11 cellular contexts compared by ENCODE assay signal in genomic region chr9:27441741-27442070, GRCh38.
A peak's percentile ranks its signal among the peaks of the same experiment; 100 is the strongest.
DNase-seq lines count a peak whose midpoint lies in the region; ATAC-seq and TF ChIP-seq lines count a peak whose summit lies in the region.
"Had no signal": no experiment of that assay in that cellular context is flagged by ENCODE, and none has a peak within 500 bp of the region (broad histone marks: within the 10 kb centered on the region; RNA-seq: fewer than 3 reads in every experiment).

No MANE protein-coding gene starts in this region.

- H3K27ac Mint-ChIP-seq in natural killer cell treated with Interleukin-12 subunit alpha and Interleukin-12 subunit beta and Interleukin-15 and Interleukin-18, amount 100 ng/mL, for 72 hours = no peak overlapping the region
- H3K27ac Mint-ChIP-seq in natural killer cell = no peak overlapping the region
- H3K27ac Mint-ChIP-seq: activated CD4-positive, alpha-beta T cell treated with anti-CD3 and anti-CD28 coated beads, Interleukin-2, amount 10 ng/mL, durations not matched to agents 24 days and 14 days had no signal

- H3K27me3 ChIP-seq in tibial nerve = no peaks in the 10 kb centered on the region
- no peaks in the 10 kb centered on the region; the same call in 1 of the 2 replicates for H3K27me3 ChIP-seq in GM23248 (replicated peaks; ENCODE audit: insufficient read depth)

- no peak overlapping the region for H3K9ac ChIP-seq in GM23248

- H3K9me2 ChIP-seq in GM23248 (ENCODE audit: insufficient read depth) = no peaks in the 10 kb centered on the region

- H3K4me2 ChIP-seq in GM23248 (ENCODE audit: unreplicated experiment) = no peak overlapping the region

- no peaks in the 10 kb centered on the region for H3K79me2 ChIP-seq in GM23248 (ENCODE audit: insufficient read depth)

- H3K9me3 ChIP-seq in tibial nerve (no peaks in the 10 kb centered on the region), GM23248 (ENCODE audit: low read depth) (no peaks in the 10 kb centered on the region)

- peaks cover 0 to 9% of the 10 kb centered on the region in 2 donors for H3K27me3 Mint-ChIP-seq in natural killer cell treated with Interleukin-12 subunit alpha and Interleukin-12 subunit beta and Interleukin-15 and Interleukin-18, amount 100 ng/mL, for 72 hours
- no peaks in the 10 kb centered on the region for H3K27me3 Mint-ChIP-seq in natural killer cell (ENCODE audit: low read depth in 2 of 2)
- H3K27me3 Mint-ChIP-seq: activated CD4-positive, alpha-beta T cell treated with anti-CD3 and anti-CD28 coated beads, Interleukin-2, amount 10 ng/mL, durations not matched to agents 24 days and 14 days had no signal

- peak; percentile 43 to 56 for ATAC-seq in natural killer cell treated with Interleukin-12 subunit alpha and Interleukin-12 subunit beta and Interleukin-15 and Interleukin-18, amount 100 ng/mL, for 72 hours
- ATAC-seq in natural killer cell (no peak), HG02678 (IDR thresholded peaks at IDR 0.05; ENCODE audit: unreplicated experiment) (peak; percentile 93), HG03469 (IDR thresholded peaks at IDR 0.05; ENCODE audit: unreplicated experiment) (peak; percentile 98), GM18520 (IDR thresholded peaks at IDR 0.05; ENCODE audit: unreplicated experiment) (no peak)

- H3K4me1 Mint-ChIP-seq in natural killer cell treated with Interleukin-12 subunit alpha and Interleukin-12 subunit beta and Interleukin-15 and Interleukin-18, amount 100 ng/mL, for 72 hours (ENCODE audit: low read depth in 2 of 2) = peaks cover 0 to 4% of the 10 kb centered on the region in 2 donors
- H3K4me1 Mint-ChIP-seq in natural killer cell = peaks cover 0 to 5% of the 10 kb centered on the region in 2 donors

- H4K20me1 ChIP-seq in GM23248 (ENCODE audit: insufficient read depth) = no peaks in the 10 kb centered on the region

- H3K4me3 ChIP-seq in tibial nerve = no peak overlapping the region
- H3K4me3 ChIP-seq in GM23248 = no peak overlapping the region

- no peak for TF ChIP-seq EP300 in tibial nerve (IDR thresholded peaks at IDR 0.05)

- peaks cover 3% of the 10 kb centered on the region for H3K9me3 Mint-ChIP-seq in natural killer cell treated with Interleukin-12 subunit alpha and Interleukin-12 subunit beta and Interleukin-15 and Interleukin-18, amount 100 ng/mL, for 72 hours
- peaks cover 0 to 4% of the 10 kb centered on the region in 2 donors for H3K9me3 Mint-ChIP-seq in natural killer cell
- H3K9me3 Mint-ChIP-seq: activated CD4-positive, alpha-beta T cell treated with anti-CD3 and anti-CD28 coated beads, Interleukin-2, amount 10 ng/mL, durations not matched to agents 24 days and 14 days had no signal

- TF ChIP-seq POLR2A in tibial nerve (IDR thresholded peaks at IDR 0.05) = no peak

- H3F3A ChIP-seq in GM23248 (ENCODE audit: insufficient read depth) = no peaks in the 10 kb centered on the region

- no peak overlapping the region for H2AFZ ChIP-seq in GM23248

- in situ Hi-C loops in GM23248 (cut with MboI) = no loop called here

- H3K36me3 Mint-ChIP-seq in natural killer cell treated with Interleukin-12 subunit alpha and Interleukin-12 subunit beta and Interleukin-15 and Interleukin-18, amount 100 ng/mL, for 72 hours = no peaks in the 10 kb centered on the region
- H3K36me3 Mint-ChIP-seq in natural killer cell = no peaks in the 10 kb centered on the region

- DNase-seq in natural killer cell treated with Interleukin-12 subunit alpha and Interleukin-12 subunit beta and Interleukin-15 and Interleukin-18, amount 100 ng/mL, for 72 hours (ENCODE audit: low spot score) = no peak
- DNase-seq in natural killer cell = no peak
- DNase-seq in tibial nerve (ENCODE audit: low spot score in 2 of 2) = no peak
- no peak for DNase-seq in GM23248
- DNase-seq in NCI-H128 (lab: John Stamatoyannopoulos, UW; ENCODE audit: unreplicated experiment) = no peak
- DNase-seq: activated CD4-positive, alpha-beta T cell treated with anti-CD3 and anti-CD28 coated beads, Interleukin-2, amount 10 ng/mL, durations not matched to agents 24 days and 14 days; islet precursor cell; NCI-H2107 had no signal

- H3K4me3 Mint-ChIP-seq in natural killer cell treated with Interleukin-12 subunit alpha and Interleukin-12 subunit beta and Interleukin-15 and Interleukin-18, amount 100 ng/mL, for 72 hours = no peak overlapping the region
- H3K4me3 Mint-ChIP-seq in natural killer cell = no peak overlapping the region
- H3K4me3 Mint-ChIP-seq: activated CD4-positive, alpha-beta T cell treated with anti-CD3 and anti-CD28 coated beads, Interleukin-2, amount 10 ng/mL, durations not matched to agents 24 days and 14 days had no signal

- WGBS in tibial nerve, 2 donors = 94 to 95% methylated on average over 4 of the region's 4 CpGs
- WGBS in GM23248 (ENCODE audit: low coverage in 1 of 2, low lambda C conversion rate in 2 of 2, missing lambda C conversion rate in 2 of 2), 2 experiments = 60 to 71% methylated on average over 4 of the region's 4 CpGs

- intact Hi-C loops in natural killer cell (cut with micrococcal nuclease) = no loop called here

- H3K27ac ChIP-seq in tibial nerve (no peak overlapping the region), GM23248 (no peak overlapping the region)

- H3K4me1 ChIP-seq in tibial nerve (peaks cover 0 to 16% (median 8%) of the 10 kb centered on the region in 4 donors), GM23248 (ENCODE audit: insufficient read depth) (no peaks in the 10 kb centered on the region)

- H3K36me3 ChIP-seq in tibial nerve = no peaks in the 10 kb centered on the region
- H3K36me3 ChIP-seq in GM23248 (ENCODE audit: low read depth) = no peaks in the 10 kb centered on the region

- TF ChIP-seq CTCF in natural killer cell (IDR thresholded peaks at IDR 0.05) (no peak), tibial nerve (IDR thresholded peaks at IDR 0.05) (no peak)

Comparison
In these comparisons a context has a peak if more than half of its experiments do, and no peak if none do; other contexts are left out.
1. ATAC-seq: peak in natural killer cell treated with Interleukin-12 subunit alpha and Interleukin-12 subunit beta and Interleukin-15 and Interleukin-18, amount 100 ng/mL, for 72 hours (2 of 2), HG02678 (single experiment) and HG03469 (single experiment); none in natural killer cell (0 of 3) and GM18520 (single experiment).